1 cellular context compared by ENCODE assay signal in genomic region chr5:115816226-115817042, GRCh38.
TF ChIP-seq lines count a peak whose summit lies in the region.

TSS of gene CDO1 (minus strand) at chr5:115816659. CDS start at chr5:115816397, 262 bp downstream.

TF ChIP-seq in HepG2, 621 proteins besides CTCF, POLR2A, EP300 and RAD21 (continued from another document and continues in another):
- TF ChIP-seq SNAPC4 (CRISPR knock-in tag; IDR thresholded peaks at IDR 0.05), result no peak
- no peak; the same call in 1 of the 2 replicates for TF ChIP-seq ZNF337 (CRISPR knock-in tag; IDR thresholded peaks at IDR 0.05; ENCODE audit: borderline replicate concordance, low read depth)
- TF ChIP-seq ZNF597 (CRISPR knock-in tag; IDR thresholded peaks at IDR 0.05), result no peak
- no peak for TF ChIP-seq ZNF274 (CRISPR knock-in tag; IDR thresholded peaks at IDR 0.05)
- TF ChIP-seq ZNF605 (CRISPR knock-in tag; IDR thresholded peaks at IDR 0.05), result no peak
- TF ChIP-seq LBX2 (CRISPR knock-in tag; IDR thresholded peaks at IDR 0.05; ENCODE audit: borderline replicate concordance), result no peak
- no peak for TF ChIP-seq ZNF782 (CRISPR knock-in tag; IDR thresholded peaks at IDR 0.05; ENCODE audit: borderline replicate concordance)
- TF ChIP-seq ZFP36L2 (CRISPR knock-in tag; IDR thresholded peaks at IDR 0.05), result no peak
- TF ChIP-seq ZSCAN30 (CRISPR knock-in tag; IDR thresholded peaks at IDR 0.05), result no peak
- no peak for TF ChIP-seq DDIT3 (CRISPR knock-in tag; IDR thresholded peaks at IDR 0.05)
- no peak for TF ChIP-seq FOXJ3 (CRISPR knock-in tag; IDR thresholded peaks at IDR 0.05; ENCODE audit: borderline replicate concordance)
- TF ChIP-seq TRIM24 (CRISPR knock-in tag; IDR thresholded peaks at IDR 0.05), result no peak
- TF ChIP-seq ZNF766 (CRISPR knock-in tag; IDR thresholded peaks at IDR 0.05; ENCODE audit: borderline replicate concordance), result no peak
- no peak for TF ChIP-seq HMG20A (CRISPR knock-in tag; IDR thresholded peaks at IDR 0.05; ENCODE audit: borderline replicate concordance)
- TF ChIP-seq RARA (CRISPR knock-in tag; IDR thresholded peaks at IDR 0.05), result no peak
- TF ChIP-seq, protein P1, sequence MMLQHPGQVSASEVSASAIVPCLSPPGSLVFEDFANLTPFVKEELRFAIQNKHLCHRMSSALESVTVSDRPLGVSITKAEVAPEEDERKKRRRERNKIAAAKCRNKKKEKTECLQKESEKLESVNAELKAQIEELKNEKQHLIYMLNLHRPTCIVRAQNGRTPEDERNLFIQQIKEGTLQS (CRISPR knock-in tag; IDR thresholded peaks at IDR 0.05), result no peak
- TF ChIP-seq ZNF333 (CRISPR knock-in tag; IDR thresholded peaks at IDR 0.05; ENCODE audit: borderline replicate concordance), result no peak
- no peak for TF ChIP-seq HNRNPK (IDR thresholded peaks at IDR 0.05; ENCODE audit: low read depth, low read length, poor library complexity, severe bottlenecking)
- TF ChIP-seq, protein P2, sequence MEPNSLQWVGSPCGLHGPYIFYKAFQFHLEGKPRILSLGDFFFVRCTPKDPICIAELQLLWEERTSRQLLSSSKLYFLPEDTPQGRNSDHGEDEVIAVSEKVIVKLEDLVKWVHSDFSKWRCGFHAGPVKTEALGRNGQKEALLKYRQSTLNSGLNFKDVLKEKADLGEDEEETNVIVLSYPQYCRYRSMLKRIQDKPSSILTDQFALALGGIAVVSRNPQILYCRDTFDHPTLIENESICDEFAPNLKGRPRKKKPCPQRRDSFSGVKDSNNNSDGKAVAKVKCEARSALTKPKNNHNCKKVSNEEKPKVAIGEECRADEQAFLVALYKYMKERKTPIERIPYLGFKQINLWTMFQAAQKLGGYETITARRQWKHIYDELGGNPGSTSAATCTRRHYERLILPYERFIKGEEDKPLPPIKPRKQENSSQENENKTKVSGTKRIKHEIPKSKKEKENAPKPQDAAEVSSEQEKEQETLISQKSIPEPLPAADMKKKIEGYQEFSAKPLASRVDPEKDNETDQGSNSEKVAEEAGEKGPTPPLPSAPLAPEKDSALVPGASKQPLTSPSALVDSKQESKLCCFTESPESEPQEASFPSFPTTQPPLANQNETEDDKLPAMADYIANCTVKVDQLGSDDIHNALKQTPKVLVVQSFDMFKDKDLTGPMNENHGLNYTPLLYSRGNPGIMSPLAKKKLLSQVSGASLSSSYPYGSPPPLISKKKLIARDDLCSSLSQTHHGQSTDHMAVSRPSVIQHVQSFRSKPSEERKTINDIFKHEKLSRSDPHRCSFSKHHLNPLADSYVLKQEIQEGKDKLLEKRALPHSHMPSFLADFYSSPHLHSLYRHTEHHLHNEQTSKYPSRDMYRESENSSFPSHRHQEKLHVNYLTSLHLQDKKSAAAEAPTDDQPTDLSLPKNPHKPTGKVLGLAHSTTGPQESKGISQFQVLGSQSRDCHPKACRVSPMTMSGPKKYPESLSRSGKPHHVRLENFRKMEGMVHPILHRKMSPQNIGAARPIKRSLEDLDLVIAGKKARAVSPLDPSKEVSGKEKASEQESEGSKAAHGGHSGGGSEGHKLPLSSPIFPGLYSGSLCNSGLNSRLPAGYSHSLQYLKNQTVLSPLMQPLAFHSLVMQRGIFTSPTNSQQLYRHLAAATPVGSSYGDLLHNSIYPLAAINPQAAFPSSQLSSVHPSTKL (CRISPR knock-in tag; IDR thresholded peaks at IDR 0.05), result no peak
- TF ChIP-seq ZFP90 (CRISPR knock-in tag; IDR thresholded peaks at IDR 0.05; ENCODE audit: borderline replicate concordance), result no peak; the same call in 1 of the 2 replicates
- TF ChIP-seq ZNF7 (CRISPR knock-in tag; IDR thresholded peaks at IDR 0.05), result no peak
- no peak for TF ChIP-seq REPIN1 (CRISPR knock-in tag; IDR thresholded peaks at IDR 0.05; ENCODE audit: borderline replicate concordance, low read depth)
- no peak for TF ChIP-seq NPAS2 (CRISPR knock-in tag; IDR thresholded peaks at IDR 0.05; ENCODE audit: borderline replicate concordance)
- TF ChIP-seq, protein P3, sequence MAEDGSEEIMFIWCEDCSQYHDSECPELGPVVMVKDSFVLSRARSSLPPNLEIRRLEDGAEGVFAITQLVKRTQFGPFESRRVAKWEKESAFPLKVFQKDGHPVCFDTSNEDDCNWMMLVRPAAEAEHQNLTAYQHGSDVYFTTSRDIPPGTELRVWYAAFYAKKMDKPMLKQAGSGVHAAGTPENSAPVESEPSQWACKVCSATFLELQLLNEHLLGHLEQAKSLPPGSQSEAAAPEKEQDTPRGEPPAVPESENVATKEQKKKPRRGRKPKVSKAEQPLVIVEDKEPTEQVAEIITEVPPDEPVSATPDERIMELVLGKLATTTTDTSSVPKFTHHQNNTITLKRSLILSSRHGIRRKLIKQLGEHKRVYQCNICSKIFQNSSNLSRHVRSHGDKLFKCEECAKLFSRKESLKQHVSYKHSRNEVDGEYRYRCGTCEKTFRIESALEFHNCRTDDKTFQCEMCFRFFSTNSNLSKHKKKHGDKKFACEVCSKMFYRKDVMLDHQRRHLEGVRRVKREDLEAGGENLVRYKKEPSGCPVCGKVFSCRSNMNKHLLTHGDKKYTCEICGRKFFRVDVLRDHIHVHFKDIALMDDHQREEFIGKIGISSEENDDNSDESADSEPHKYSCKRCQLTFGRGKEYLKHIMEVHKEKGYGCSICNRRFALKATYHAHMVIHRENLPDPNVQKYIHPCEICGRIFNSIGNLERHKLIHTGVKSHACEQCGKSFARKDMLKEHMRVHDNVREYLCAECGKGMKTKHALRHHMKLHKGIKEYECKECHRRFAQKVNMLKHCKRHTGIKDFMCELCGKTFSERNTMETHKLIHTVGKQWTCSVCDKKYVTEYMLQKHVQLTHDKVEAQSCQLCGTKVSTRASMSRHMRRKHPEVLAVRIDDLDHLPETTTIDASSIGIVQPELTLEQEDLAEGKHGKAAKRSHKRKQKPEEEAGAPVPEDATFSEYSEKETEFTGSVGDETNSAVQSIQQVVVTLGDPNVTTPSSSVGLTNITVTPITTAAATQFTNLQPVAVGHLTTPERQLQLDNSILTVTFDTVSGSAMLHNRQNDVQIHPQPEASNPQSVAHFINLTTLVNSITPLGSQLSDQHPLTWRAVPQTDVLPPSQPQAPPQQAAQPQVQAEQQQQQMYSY (CRISPR knock-in tag; IDR thresholded peaks at IDR 0.05), result no peak
- no peak; the same call in 1 of the 2 replicates for TF ChIP-seq GABPB1 (CRISPR knock-in tag; IDR thresholded peaks at IDR 0.05)
- no peak for TF ChIP-seq RELA (CRISPR knock-in tag; IDR thresholded peaks at IDR 0.05)
- TF ChIP-seq ZNF12 (CRISPR knock-in tag; IDR thresholded peaks at IDR 0.05), result no peak
- peak; percentile 38 for TF ChIP-seq ASH2L (IDR thresholded peaks at IDR 0.05; ENCODE audit: insufficient read length, low read depth, low read length)
- TF ChIP-seq, protein P4, sequence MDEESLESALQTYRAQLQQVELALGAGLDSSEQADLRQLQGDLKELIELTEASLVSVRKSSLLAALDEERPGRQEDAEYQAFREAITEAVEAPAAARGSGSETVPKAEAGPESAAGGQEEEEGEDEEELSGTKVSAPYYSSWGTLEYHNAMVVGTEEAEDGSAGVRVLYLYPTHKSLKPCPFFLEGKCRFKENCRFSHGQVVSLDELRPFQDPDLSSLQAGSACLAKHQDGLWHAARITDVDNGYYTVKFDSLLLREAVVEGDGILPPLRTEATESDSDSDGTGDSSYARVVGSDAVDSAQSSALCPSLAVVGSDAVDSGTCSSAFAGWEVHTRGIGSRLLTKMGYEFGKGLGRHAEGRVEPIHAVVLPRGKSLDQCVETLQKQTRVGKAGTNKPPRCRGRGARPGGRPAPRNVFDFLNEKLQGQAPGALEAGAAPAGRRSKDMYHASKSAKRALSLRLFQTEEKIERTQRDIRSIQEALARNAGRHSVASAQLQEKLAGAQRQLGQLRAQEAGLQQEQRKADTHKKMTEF (CRISPR knock-in tag; IDR thresholded peaks at IDR 0.05), result no peak
- no peak; the same call in 1 of the 2 replicates for TF ChIP-seq CBX2 (IDR thresholded peaks at IDR 0.05; ENCODE audit: low read depth, low read length)
- no peak; the same call in 1 of the 2 replicates for TF ChIP-seq CBX2 (CRISPR knock-in tag; IDR thresholded peaks at IDR 0.05; ENCODE audit: low read depth)
- TF ChIP-seq PAWR (CRISPR knock-in tag; IDR thresholded peaks at IDR 0.05; ENCODE audit: borderline replicate concordance), result no peak
- peak; percentile 8 for TF ChIP-seq AGO2 (optimal IDR thresholded peaks at IDR 0.05; ENCODE audit: low read depth, low read length)
- no peak for TF ChIP-seq ZNF205 (CRISPR knock-in tag; IDR thresholded peaks at IDR 0.05)
- no peak for TF ChIP-seq NR2F6 (IDR thresholded peaks at IDR 0.05)
- TF ChIP-seq NR2F6 (CRISPR knock-in tag; IDR thresholded peaks at IDR 0.05), result no peak
- TF ChIP-seq PLRG1 (conservative IDR thresholded peaks at IDR 0.05), result no peak
- no peak for TF ChIP-seq MBNL3 (CRISPR knock-in tag; conservative IDR thresholded peaks at IDR 0.05)
- TF ChIP-seq, protein P5, sequence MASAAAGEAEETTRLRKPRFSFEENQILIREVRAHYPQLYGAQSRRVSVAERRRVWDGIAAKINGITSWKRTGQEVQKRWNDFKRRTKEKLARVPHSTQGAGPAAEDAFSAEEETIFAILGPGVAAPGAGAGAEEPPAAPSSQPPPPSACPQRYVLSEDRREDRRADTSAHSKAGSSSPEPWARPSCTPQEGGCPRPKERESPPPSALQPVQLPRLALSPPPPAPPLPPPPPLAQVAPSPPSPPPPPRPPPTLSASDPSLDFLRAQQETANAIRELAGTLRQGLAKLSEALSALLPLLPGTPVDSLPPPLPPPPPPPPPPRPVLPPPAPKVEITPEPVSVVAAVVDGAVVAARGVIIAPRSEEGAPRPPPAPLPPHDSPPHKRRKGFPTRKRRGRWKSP (CRISPR knock-in tag; IDR thresholded peaks at IDR 0.05), result no peak; the same call in 1 of the 2 replicates
- no peak; the same call in 1 of the 2 replicates for TF ChIP-seq ZNF547 (CRISPR knock-in tag; IDR thresholded peaks at IDR 0.05)
- 0 out of 2 replicates have a peak, but pooled peaks have one; percentile 6 for TF ChIP-seq TARDBP (CRISPR knock-in tag; IDR thresholded peaks at IDR 0.05)
- peak; percentile 1 for TF ChIP-seq YY1 (IDR thresholded peaks at IDR 0.05; ENCODE audit: insufficient read depth, insufficient replicate concordance, low read depth, low read length)
- TF ChIP-seq ZNF17 (CRISPR knock-in tag; IDR thresholded peaks at IDR 0.05), result no peak
- TF ChIP-seq, protein P6, sequence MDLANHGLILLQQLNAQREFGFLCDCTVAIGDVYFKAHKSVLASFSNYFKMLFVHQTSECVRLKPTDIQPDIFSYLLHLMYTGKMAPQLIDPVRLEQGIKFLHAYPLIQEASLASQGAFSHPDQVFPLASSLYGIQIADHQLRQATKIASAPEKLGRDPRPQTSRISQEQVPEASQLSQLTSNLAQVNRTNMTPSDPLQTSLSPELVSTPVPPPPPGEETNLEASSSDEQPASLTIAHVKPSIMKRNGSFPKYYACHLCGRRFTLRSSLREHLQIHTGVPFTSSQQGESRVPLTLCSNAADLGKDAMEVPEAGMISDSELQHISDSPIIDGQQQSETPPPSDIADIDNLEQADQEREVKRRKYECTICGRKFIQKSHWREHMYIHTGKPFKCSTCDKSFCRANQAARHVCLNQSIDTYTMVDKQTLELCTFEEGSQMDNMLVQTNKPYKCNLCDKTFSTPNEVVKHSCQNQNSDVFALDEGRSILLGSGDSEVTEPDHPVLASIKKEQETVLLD (CRISPR knock-in tag; IDR thresholded peaks at IDR 0.05; ENCODE audit: low read depth), result no peak
- TF ChIP-seq ZNF567 (CRISPR knock-in tag; IDR thresholded peaks at IDR 0.05; ENCODE audit: borderline replicate concordance), result no peak
- no peak for TF ChIP-seq ATF1 (CRISPR knock-in tag; IDR thresholded peaks at IDR 0.05)
- TF ChIP-seq FOSL1 (CRISPR knock-in tag; IDR thresholded peaks at IDR 0.05; ENCODE audit: borderline replicate concordance), result no peak
